Comparison of ENCODE assay signal across 8 cellular contexts in the genomic region with DNA sequence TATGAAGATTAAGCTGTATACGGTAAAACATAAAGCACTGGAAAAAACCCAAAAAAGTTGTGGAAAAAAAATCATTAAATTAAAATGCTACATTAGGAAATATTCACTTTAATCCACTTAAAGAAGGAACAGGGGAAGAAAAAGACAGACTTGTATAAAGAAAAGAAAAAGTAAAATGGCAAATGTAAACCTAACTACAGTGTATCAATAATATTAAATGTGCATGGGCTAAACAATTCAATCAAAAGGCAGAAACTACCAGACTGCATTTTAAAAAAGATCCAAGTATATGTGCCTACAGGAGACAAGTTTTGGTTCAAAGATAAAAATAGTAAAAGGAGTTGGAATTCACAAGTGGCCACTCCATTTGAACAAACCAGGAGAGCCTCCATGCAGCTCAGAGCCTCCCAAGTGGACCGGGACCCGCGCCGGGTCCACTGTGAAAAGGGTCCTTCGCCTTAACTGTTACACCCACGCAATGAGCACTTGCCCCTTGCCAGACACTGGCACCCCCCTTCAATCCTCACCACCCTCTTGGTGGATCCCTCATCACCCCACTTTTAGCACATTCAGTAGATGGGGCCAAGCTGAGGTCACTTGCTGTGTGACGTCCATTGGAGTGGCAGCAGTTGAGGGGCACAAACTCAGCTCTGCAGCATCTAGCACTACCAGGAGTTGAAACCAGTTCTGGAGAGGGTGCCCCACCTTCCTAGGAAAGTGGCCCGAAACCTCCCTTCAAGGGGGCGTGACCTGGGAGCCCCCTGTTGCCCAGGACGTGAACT. TPM values are rescaled to one million over a fixed set of nuclear protein-coding genes. Genes with fewer than 3 reads are reported as not detected.
DNase-seq lines count a peak whose midpoint lies in the region; ATAC-seq, FAIRE-seq and TF ChIP-seq lines count a peak whose summit lies in the region.

No MANE protein-coding gene starts in this region.

- POLR2A ChIA-PET in CD4-positive, alpha-beta T cell (lab: Charles Lee) = interaction anchor here (0.7 to 3.3 kb wide), 6 partner anchors 19 to 103 kb away, joined by 3 to 19 read pairs (median 4); a partner anchor contains a TSS
- POLR2A ChIA-PET in HepG2 (lab: Yijun Ruan, JAX) = interaction anchor here (1.6 to 1.7 kb wide), 2 partner anchors 41 to 128 kb away, joined by 5 to 10 read pairs; a partner anchor contains a TSS

- peak overlapping the region; percentile 85 for H3K4me2 ChIP-seq in HepG2 (ENCODE audit: low read depth, low read length)

- BruUV-seq in HepG2 (replicated peaks; lab: Mats Ljungman, UMichigan) = no TSS peak

- peaks cover 9% of the 10 kb centered on the region for H3K9me3 ChIP-seq in CD4-positive, alpha-beta T cell (ENCODE audit: control insufficient read depth, low read length)
- peaks cover 4% of the 10 kb centered on the region; the same call in 1 of the 2 replicates for H3K9me3 ChIP-seq in HepG2 (ENCODE audit: low read length)
- H3K9me3 ChIP-seq in transverse colon = peaks cover 0 to 10% of the 10 kb centered on the region in 2 donors

- peaks cover 56% of the 10 kb centered on the region for H3K79me2 ChIP-seq in HepG2 (ENCODE audit: insufficient read depth, low read length)

- intact Hi-C loops in CD4-positive, alpha-beta T cell (cut with DNase I, micrococcal nuclease) = no loop called here
- intact Hi-C loops in HepG2 (cut with micrococcal nuclease; ENCODE audit: unreplicated experiment) = no loop called here
- intact Hi-C loops in transverse colon (cut with DNase I; ENCODE audit: low total_unique reads) = no loop called here
- intact Hi-C loops in left colon (cut with DNase I, micrococcal nuclease) = no loop called here

- peak overlapping the region; percentile 85 for H3K4me3 Mint-ChIP-seq in CD4-positive, alpha-beta T cell

- H3K4me3 ChIP-seq in HepG2 (replicated peaks in 1 of 3; ENCODE audit: insufficient read depth in 1 of 3, low read depth in 2 of 3, low read length in 3 of 3) (peak overlapping the region; percentile 85 to 97 (median 88)), transverse colon (peak overlapping the region; percentile 80 to 96 (median 90))

- CTCF ChIA-PET in CD4-positive, alpha-beta T cell (lab: Charles Lee) = interaction anchor here (1.5 kb wide), 1 partner anchor 42 kb away, joined by 8 read pairs; a partner anchor contains a TSS
- CTCF ChIA-PET in HepG2 (lab: Yijun Ruan, JAX; ENCODE audit: low intra/inter-chr PET ratio, low total read pairs) = no interaction called here

- TF ChIP-seq RAD21 in HepG2 (CRISPR knock-in tag; IDR thresholded peaks at IDR 0.05) = no peak

- H3K27ac ChIP-seq in CD4-positive, alpha-beta T cell (ENCODE audit: low read depth, low read length) = peak overlapping the region; percentile 70
- peak overlapping the region; percentile 99 for H3K27ac ChIP-seq in angular gyrus (ENCODE audit: low read depth, low read length)
- peak overlapping the region; percentile 99 for H3K27ac ChIP-seq in HepG2 (ENCODE audit: extremely low read length, insufficient read depth, low read length)
- peak overlapping the region; percentile 89 to 100 (median 98) for H3K27ac ChIP-seq in transverse colon

- no peak overlapping the region for H2AFZ ChIP-seq in HepG2 (ENCODE audit: low read length)

- TF ChIP-seq CTCF in CD4-positive, alpha-beta T cell (IDR thresholded peaks at IDR 0.05) = no peak
- TF ChIP-seq CTCF in HepG2 (CRISPR knock-in tag; IDR thresholded peaks at IDR 0.05) (peak; percentile 43; the same call in 1 of the 2 replicates), transverse colon (IDR thresholded peaks at IDR 0.05) (no peak)

- WGBS in HepG2 (ENCODE audit: low lambda C conversion rate) = 14% methylated on average over 6 of the region's 11 CpGs
- 48 to 81% methylated on average over 7 to 10 of the region's 11 CpGs for WGBS in transverse colon (ENCODE audit: low coverage in 1 of 2), 2 donors

- H3K4me1 ChIP-seq in HepG2 (ENCODE audit: insufficient read depth, low read length) = peaks cover 48% of the 10 kb centered on the region
- H3K4me1 ChIP-seq in transverse colon = peaks cover 7 to 28% (median 23%) of the 10 kb centered on the region in 4 donors

- H3K27me3 Mint-ChIP-seq in CD4-positive, alpha-beta T cell = no peaks in the 10 kb centered on the region

- peaks cover 2% of the 10 kb centered on the region for H3K9me3 Mint-ChIP-seq in CD4-positive, alpha-beta T cell

- FAIRE-seq in HepG2 (lab: Jason Lieb, UNC) = no peak

- H3K36me3 ChIP-seq in HepG2 (replicated peaks in 1 of 2; ENCODE audit: control insufficient read depth in 1 of 2, insufficient read depth in 2 of 2, low read length in 2 of 2) = peaks cover 4 to 17% of the 10 kb centered on the region in 2 experiments; a peak in 2 of 5 replicates
- no peaks in the 10 kb centered on the region for H3K36me3 ChIP-seq in transverse colon

- H3K27ac Mint-ChIP-seq in CD4-positive, alpha-beta T cell = peak overlapping the region; percentile 90

- in situ Hi-C loops in HepG2 (cut with HindIII; ENCODE audit: extremely low pct_ligation_motif_present, low pct_unique_long_range_greater_than_20kb) (no loop called here), transverse colon (cut with MboI; ENCODE audit: low pct_ligation_motif_present in 1 of 4, low pct_unique_long_range_greater_than_20kb in 1 of 4, low sequenced_read_pairs in 3 of 4) (no loop called here)

- no peak for ATAC-seq in CD4-positive, alpha-beta T cell (ENCODE audit: poor library complexity)
- ATAC-seq in HepG2 (peak; percentile 1; the same call in 1 of the 3 replicates), left colon (no peak), left lobe of liver (no peak)

- peaks cover 57% of the 10 kb centered on the region for H3K36me3 Mint-ChIP-seq in CD4-positive, alpha-beta T cell (ENCODE audit: low read depth)

- H4K20me1 ChIP-seq in HepG2 (ENCODE audit: insufficient read depth, low read length) = no peaks in the 10 kb centered on the region

- TF ChIP-seq EP300 in HepG2 (IDR thresholded peaks at IDR 0.05; ENCODE audit: low read depth in 2 of 2, low read length in 2 of 2) = no peak
- TF ChIP-seq EP300 in HepG2 (CRISPR knock-in tag; IDR thresholded peaks at IDR 0.05; ENCODE audit: borderline replicate concordance) = no peak
- TF ChIP-seq EP300 in transverse colon (IDR thresholded peaks at IDR 0.05; ENCODE audit: low read depth) = no peak

- TF ChIP-seq POLR2A in HepG2 (IDR thresholded peaks at IDR 0.05; ENCODE audit: insufficient read depth in 1 of 2, low read depth in 2 of 2, low read length in 2 of 2) = no peak
- TF ChIP-seq POLR2A in transverse colon (IDR thresholded peaks at IDR 0.05) = no peak

- no peaks in the 10 kb centered on the region for H3K27me3 ChIP-seq in CD4-positive, alpha-beta T cell (ENCODE audit: control insufficient read depth, insufficient read depth, low read length)
- H3K27me3 ChIP-seq in HepG2 (ENCODE audit: control insufficient read depth in 1 of 2, insufficient read depth in 2 of 2, low read length in 2 of 2) (no peaks in the 10 kb centered on the region; a peak in 1 of 5 replicates), transverse colon (no peaks in the 10 kb centered on the region)

- DNase-seq in CD4-positive, alpha-beta T cell = no peak
- DNase-seq in HT1080 (ENCODE audit: low read depth) (peak; percentile 20), HepG2 (ENCODE audit: low spot score) (peak; percentile 43), transverse colon (no peak), DMS153 treated with DMSO at 0.1 percent for 48 hours (lab: John Stamatoyannopoulos, UW; ENCODE audit: unreplicated experiment) (no peak), left colon (no peak), left lobe of liver (ENCODE audit: low spot score) (no peak)

- peak overlapping the region; percentile 95 for H3K9ac ChIP-seq in HepG2 (ENCODE audit: insufficient read depth, low read depth, low read length)

- peaks cover 69% of the 10 kb centered on the region for H3K4me1 Mint-ChIP-seq in CD4-positive, alpha-beta T cell (ENCODE audit: low read depth)

RNA-seq across cellular contexts. Expression of a gene that starts 0.9 kb away (rescaled TPM):
- total RNA-seq in CD4-positive, alpha-beta T cell = 10 to 100 TPM; 16.8 to 18.5 TPM
- total RNA-seq in HT1080 (2014; rRNA removed; shearing (Covaris generic)) = 63.9 and 81.2 TPM in 2 replicates
- polyA plus RNA-seq in HT1080 (2015; cell fraction: cytosol; rRNA removed) = 36.2 and 37.1 TPM in 2 replicates
- polyA plus RNA-seq in HT1080 (2015; cell fraction: nucleus; rRNA removed) = 20.8 and 20.9 TPM in 2 replicates
- total RNA-seq in HepG2 (2016; rRNA removed; fragmentation: Illumina TruSeq; extraction: Trizol) (31.4 and 43.4 TPM in 2 replicates), transverse colon (10 to 100 TPM; 23.5 to 45.4 (median 36.6) TPM), left colon (10 to 100 TPM; 17.1 to 22.3 TPM), left lobe of liver (11.0 TPM)
- 9.1 and 10.6 TPM in 2 replicates for total RNA-seq in HepG2 (2016; cell fraction: cytosol; rRNA removed; fragmentation: Illumina TruSeq; extraction: Trizol; ENCODE audit: low read depth)
- total RNA-seq in HepG2 (2016; cell fraction: insoluble cytoplasmic fraction; rRNA removed; fragmentation: Illumina TruSeq; extraction: Trizol) = 30.8 and 45.5 TPM in 2 replicates
- 23.1 and 25.3 TPM in 2 replicates for total RNA-seq in HepG2 (2016; cell fraction: membrane; rRNA removed; fragmentation: Illumina TruSeq; extraction: Trizol)
- 12.4 and 14.4 TPM in 2 replicates for total RNA-seq in HepG2 (2016; cell fraction: nucleus; rRNA removed; fragmentation: Illumina TruSeq; extraction: Trizol)
- 18.7 and 21.6 TPM in 2 replicates for polyA plus RNA-seq in HepG2 (2011; rRNA removed)
- 19.8 and 22.2 TPM in 2 replicates for polyA plus RNA-seq in HepG2 (2011; cell fraction: cytosol; rRNA removed)
- 12.8 and 14.0 TPM in 2 replicates for polyA plus RNA-seq in HepG2 (2011; cell fraction: nucleus; rRNA removed)
- 13.3 and 16.8 TPM in 2 replicates for polyA plus RNA-seq in HepG2 (2012)
- 4.2 and 5.1 TPM in 2 replicates for polyA plus RNA-seq in HepG2 (2016; cell fraction: cytosol; fragmentation: Illumina TruSeq; extraction: Trizol; ENCODE audit: low read depth)
- polyA plus RNA-seq in HepG2 (2016; cell fraction: insoluble cytoplasmic fraction; fragmentation: Illumina TruSeq; extraction: Trizol; ENCODE audit: low read depth) = 37.9 and 38.1 TPM in 2 replicates
- 11.1 and 13.7 TPM in 2 replicates for polyA plus RNA-seq in HepG2 (2016; cell fraction: membrane; fragmentation: Illumina TruSeq; extraction: Trizol; ENCODE audit: low read depth)
- 24.6 and 27.6 TPM in 2 replicates for polyA plus RNA-seq in HepG2 (2016; cell fraction: nucleus; fragmentation: Illumina TruSeq; extraction: Trizol; ENCODE audit: insufficient read depth, low read depth)
- 23.0 and 28.7 TPM in 2 replicates for polyA minus RNA-seq in HepG2 (2011; rRNA and poly(A)+ RNA removed; ENCODE audit: low replicate concordance)
- polyA minus RNA-seq in HepG2 (2011; cell fraction: cytosol; rRNA and poly(A)+ RNA removed) = 11.2 and 12.0 TPM in 2 replicates
- polyA minus RNA-seq in HepG2 (2011; cell fraction: nucleus; rRNA and poly(A)+ RNA removed) = 6.7 and 8.5 TPM in 2 replicates

RNA-seq across cellular contexts. Expression of a gene that starts 41.9 kb away (rescaled TPM):
- 1 to 10 TPM; 6.7 to 6.8 TPM for total RNA-seq in CD4-positive, alpha-beta T cell
- 8.1 and 8.9 TPM in 2 replicates for total RNA-seq in HT1080 (2014; rRNA removed; shearing (Covaris generic))
- polyA plus RNA-seq in HT1080 (2015; cell fraction: cytosol; rRNA removed) = 6.0 and 6.4 TPM in 2 replicates
- polyA plus RNA-seq in HT1080 (2015; cell fraction: nucleus; rRNA removed) = 16.1 and 20.8 TPM in 2 replicates
- total RNA-seq in HepG2 (2016; rRNA removed; fragmentation: Illumina TruSeq; extraction: Trizol) = 8.7 and 9.3 TPM in 2 replicates
- total RNA-seq in HepG2 (2016; cell fraction: cytosol; rRNA removed; fragmentation: Illumina TruSeq; extraction: Trizol; ENCODE audit: low read depth) = 1.4 and 1.6 TPM in 2 replicates
- total RNA-seq in HepG2 (2016; cell fraction: insoluble cytoplasmic fraction; rRNA removed; fragmentation: Illumina TruSeq; extraction: Trizol) = 8.7 and 9.2 TPM in 2 replicates
- total RNA-seq in HepG2 (2016; cell fraction: membrane; rRNA removed; fragmentation: Illumina TruSeq; extraction: Trizol) = 4.1 and 4.7 TPM in 2 replicates
- 5.0 and 6.1 TPM in 2 replicates for total RNA-seq in HepG2 (2016; cell fraction: nucleus; rRNA removed; fragmentation: Illumina TruSeq; extraction: Trizol)
- 4.6 and 4.8 TPM in 2 replicates for polyA plus RNA-seq in HepG2 (2011; rRNA removed)
- 3.6 and 3.7 TPM in 2 replicates for polyA plus RNA-seq in HepG2 (2011; cell fraction: cytosol; rRNA removed)
- 7.8 and 8.5 TPM in 2 replicates for polyA plus RNA-seq in HepG2 (2011; cell fraction: nucleus; rRNA removed)
- polyA plus RNA-seq in HepG2 (2012) = 3.3 and 3.7 TPM in 2 replicates
- polyA plus RNA-seq in HepG2 (2016; cell fraction: cytosol; fragmentation: Illumina TruSeq; extraction: Trizol; ENCODE audit: low read depth) = 0.69 and 0.75 TPM in 2 replicates
- polyA plus RNA-seq in HepG2 (2016; cell fraction: insoluble cytoplasmic fraction; fragmentation: Illumina TruSeq; extraction: Trizol; ENCODE audit: low read depth) = 6.4 and 7.8 TPM in 2 replicates
- polyA plus RNA-seq in HepG2 (2016; cell fraction: membrane; fragmentation: Illumina TruSeq; extraction: Trizol; ENCODE audit: low read depth) = 1.5 and 1.9 TPM in 2 replicates
- polyA plus RNA-seq in HepG2 (2016; cell fraction: nucleus; fragmentation: Illumina TruSeq; extraction: Trizol; ENCODE audit: insufficient read depth, low read depth) = 17.0 and 22.7 TPM in 2 replicates
- polyA minus RNA-seq in HepG2 (2011; rRNA and poly(A)+ RNA removed; ENCODE audit: low replicate concordance) = 3.1 and 7.0 TPM in 2 replicates
- polyA minus RNA-seq in HepG2 (2011; cell fraction: cytosol; rRNA and poly(A)+ RNA removed) = 1.3 and 2.0 TPM in 2 replicates
- polyA minus RNA-seq in HepG2 (2011; cell fraction: nucleus; rRNA and poly(A)+ RNA removed) = 2.4 and 3.9 TPM in 2 replicates
- 10 to 100 TPM in 2 of 4 donors, 1 to 10 TPM in 1, not detected in 1; 7.4 to 18.3 (median 15.7) TPM for total RNA-seq in transverse colon
- total RNA-seq in left colon = 1 to 10 TPM; 6.2 to 9.6 TPM
- 3.1 TPM for total RNA-seq in left lobe of liver

RNA-seq across cellular contexts. Expression of a gene that starts 42.2 kb away (rescaled TPM):
- total RNA-seq in CD4-positive, alpha-beta T cell = 10 to 100 TPM; 16.6 to 20.5 TPM
- total RNA-seq in HT1080 (2014; rRNA removed; shearing (Covaris generic)) = 16.1 and 22.8 TPM in 2 replicates
- 20.7 and 23.9 TPM in 2 replicates for polyA plus RNA-seq in HT1080 (2015; cell fraction: cytosol; rRNA removed)
- 27.7 and 28.7 TPM in 2 replicates for polyA plus RNA-seq in HT1080 (2015; cell fraction: nucleus; rRNA removed)
- total RNA-seq in HepG2 (2016; rRNA removed; fragmentation: Illumina TruSeq; extraction: Trizol) (20.4 and 33.8 TPM in 2 replicates), transverse colon (10 to 100 TPM; 34.4 to 57.7 (median 43.5) TPM), left colon (10 to 100 TPM; 43.5 to 45.6 TPM), left lobe of liver (27.5 TPM)
- 4.7 and 5.7 TPM in 2 replicates for total RNA-seq in HepG2 (2016; cell fraction: cytosol; rRNA removed; fragmentation: Illumina TruSeq; extraction: Trizol; ENCODE audit: low read depth)
- 17.2 and 21.3 TPM in 2 replicates for total RNA-seq in HepG2 (2016; cell fraction: insoluble cytoplasmic fraction; rRNA removed; fragmentation: Illumina TruSeq; extraction: Trizol)
- total RNA-seq in HepG2 (2016; cell fraction: membrane; rRNA removed; fragmentation: Illumina TruSeq; extraction: Trizol) = 17.1 and 18.2 TPM in 2 replicates
- 17.8 and 20.6 TPM in 2 replicates for total RNA-seq in HepG2 (2016; cell fraction: nucleus; rRNA removed; fragmentation: Illumina TruSeq; extraction: Trizol)
- 19.0 and 30.1 TPM in 2 replicates for polyA plus RNA-seq in HepG2 (2011; rRNA removed)
- polyA plus RNA-seq in HepG2 (2011; cell fraction: cytosol; rRNA removed) = 11.3 and 14.0 TPM in 2 replicates
- polyA plus RNA-seq in HepG2 (2011; cell fraction: nucleus; rRNA removed) = 34.2 TPM in 2 replicates
- 18.2 and 19.8 TPM in 2 replicates for polyA plus RNA-seq in HepG2 (2012)
- 5.7 and 6.7 TPM in 2 replicates for polyA plus RNA-seq in HepG2 (2016; cell fraction: cytosol; fragmentation: Illumina TruSeq; extraction: Trizol; ENCODE audit: low read depth)
- polyA plus RNA-seq in HepG2 (2016; cell fraction: insoluble cytoplasmic fraction; fragmentation: Illumina TruSeq; extraction: Trizol; ENCODE audit: low read depth) = 33.6 and 43.4 TPM in 2 replicates
- 16.8 and 19.5 TPM in 2 replicates for polyA plus RNA-seq in HepG2 (2016; cell fraction: membrane; fragmentation: Illumina TruSeq; extraction: Trizol; ENCODE audit: low read depth)
- 33.5 and 33.9 TPM in 2 replicates for polyA plus RNA-seq in HepG2 (2016; cell fraction: nucleus; fragmentation: Illumina TruSeq; extraction: Trizol; ENCODE audit: insufficient read depth, low read depth)
- polyA minus RNA-seq in HepG2 (2011; rRNA and poly(A)+ RNA removed; ENCODE audit: low replicate concordance) = 21.1 and 36.0 TPM in 2 replicates
- 17.0 and 22.2 TPM in 2 replicates for polyA minus RNA-seq in HepG2 (2011; cell fraction: cytosol; rRNA and poly(A)+ RNA removed)
- polyA minus RNA-seq in HepG2 (2011; cell fraction: nucleus; rRNA and poly(A)+ RNA removed) = 32.4 and 38.9 TPM in 2 replicates

Comparison
In these comparisons a context has a peak if more than half of its experiments do, and no peak if none do; other contexts are left out.
1. DNase-seq: peak in HT1080 (single experiment) and HepG2 (single experiment); none in CD4-positive, alpha-beta T cell (0 of 10), transverse colon (single experiment), DMS153 treated with DMSO at 0.1 percent for 48 hours (single experiment), left colon (0 of 2) and left lobe of liver (single experiment).
2. Peak in every context shown above with its lines, with median percentiles within 50 percentile points of each other: H3K27ac ChIP-seq.